17 cellular contexts compared by ENCODE assay signal in the genomic region with DNA sequence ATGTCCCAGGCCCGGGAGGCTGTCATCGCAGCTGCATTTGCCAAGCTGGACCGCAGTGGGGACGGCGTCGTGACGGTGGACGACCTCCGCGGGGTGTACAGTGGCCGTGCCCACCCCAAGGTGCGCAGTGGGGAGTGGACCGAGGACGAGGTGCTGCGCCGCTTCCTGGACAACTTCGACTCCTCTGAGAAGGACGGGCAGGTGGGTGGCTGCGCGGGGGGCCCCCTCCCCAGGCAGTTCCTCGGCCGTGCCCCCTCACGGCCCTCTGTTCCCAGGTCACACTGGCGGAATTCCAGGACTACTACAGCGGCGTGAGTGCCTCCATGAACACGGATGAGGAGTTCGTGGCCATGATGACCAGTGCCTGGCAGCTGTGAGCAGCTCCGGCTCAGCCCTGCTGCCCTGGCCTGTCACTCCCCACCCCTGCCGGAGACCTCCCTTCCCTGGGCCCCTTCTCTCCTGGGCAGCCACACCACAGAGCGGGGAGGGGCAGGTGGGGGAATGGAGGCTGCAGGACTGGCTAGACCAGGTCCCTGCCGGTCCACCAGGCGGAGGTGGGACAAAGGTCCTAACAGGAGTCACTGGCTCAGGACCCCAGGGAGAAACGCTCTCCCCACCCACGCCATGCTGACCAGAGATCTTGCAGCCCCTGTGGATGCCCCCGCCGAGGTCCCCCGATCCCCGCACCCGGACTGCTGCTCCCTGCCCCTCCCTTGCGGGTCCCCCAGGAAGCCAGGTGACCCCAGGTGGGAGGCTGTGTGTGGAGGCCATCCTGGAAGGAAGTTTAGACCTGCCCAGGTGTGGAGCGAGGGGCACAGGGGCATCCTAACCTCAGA. TPM values are rescaled to one million over a fixed set of nuclear protein-coding genes. Genes with fewer than 3 reads are reported as not detected.
A peak's percentile ranks its signal among the peaks of the same experiment; 100 is the strongest.
DNase-seq lines count a peak whose midpoint lies in the region; ATAC-seq and TF ChIP-seq lines count a peak whose summit lies in the region.
"Had no signal": no experiment of that assay in that cellular context is flagged by ENCODE, and none has a peak within 500 bp of the region (broad histone marks: within the 10 kb centered on the region; RNA-seq: fewer than 3 reads in every experiment).

No MANE protein-coding gene starts in this region.

- H3K9me3 ChIP-seq in mucosa of stomach (ENCODE audit: control insufficient read depth, low read length) = no peaks in the 10 kb centered on the region
- H3K9me3 ChIP-seq: BLaER1, SJSA1 had no signal

- H3K27ac ChIP-seq in VCaP = peak overlapping the region; percentile 7; the same call in 1 of the 2 replicates
- H3K27ac ChIP-seq: SJSA1 had no signal

- H3K4me3 ChIP-seq in mucosa of stomach (ENCODE audit: low read length) (peak overlapping the region; percentile 1), lower leg skin (ENCODE audit: low read depth, poor library complexity, severe bottlenecking) (no peak overlapping the region)
- H3K4me3 ChIP-seq: BLaER1, SJSA1 had no signal

- peaks cover 16% of the 10 kb centered on the region for H3K36me3 ChIP-seq in mucosa of stomach (ENCODE audit: control insufficient read depth, insufficient read depth, low read length)

- 82 to 84% methylated on average over 39 of the region's 42 CpGs for WGBS in lower leg skin, 2 donors

- peaks cover 31% of the 10 kb centered on the region for H3K4me1 ChIP-seq in mucosa of stomach (ENCODE audit: control insufficient read depth, insufficient read depth, low read length)

- H3K27me3 ChIP-seq in mucosa of stomach (ENCODE audit: control insufficient read depth, insufficient read depth, low read length) = no peaks in the 10 kb centered on the region
- H3K27me3 ChIP-seq: BLaER1, SJSA1 had no signal

- TF ChIP-seq CTCF in VCaP (conservative IDR thresholded peaks at IDR 0.05) = no peak
- no peak for TF ChIP-seq CTCF in lower leg skin (IDR thresholded peaks at IDR 0.05)

- peak; percentile 31 to 69 for ATAC-seq in left cardiac atrium
- ATAC-seq: activated naive CD8-positive, alpha-beta T cell treated with anti-CD3 and anti-CD28 coated beads, Interleukin-2, amount 50 U/mL, for 24 hours; naive thymus-derived CD4-positive, alpha-beta T cell had no signal

- DNase-seq in left cardiac atrium (no peak), ureter (ENCODE audit: low spot score) (peak; percentile 85), amygdala (lab: John Stamatoyannopoulos, UW) (no peak), lower leg skin (ENCODE audit: low spot score in 2 of 2) (no peak)
- DNase-seq in activated effector memory CD4-positive, alpha-beta T cell treated with Interleukin-2 at 50 U/mL for 16 hours = no peak
- DNase-seq: activated CD4-positive, alpha-beta T cell treated with anti-CD3 and anti-CD28 coated beads, Interleukin-2, amount 50 U/mL, for 1 hour; activated naive CD8-positive, alpha-beta T cell treated with anti-CD3 and anti-CD28 coated beads, Interleukin-2, amount 50 U/mL, for 24 hours; activated T-cell treated with anti-CD3 and anti-CD28 coated beads, Interleukin-2, amount 50 U/mL, for 1 hour; naive thymus-derived CD4-positive, alpha-beta T cell; NCI-H1092 treated with DMSO at 0.1 percent for 48 hours; NK-92 treated with Interleukin-12 subunit alpha and Interleukin-12 subunit beta, amount 100 ng/mL, for 24 hours; stimulated activated CD4-positive, alpha-beta T cell treated with anti-CD3 and anti-CD28 coated beads, Interleukin-1b, Interleukin-23, amount 100 ng/mL, for 48 hours had no signal

- no peak for TF ChIP-seq POLR2A in lower leg skin (IDR thresholded peaks at IDR 0.05)

- intact Hi-C loops in left cardiac atrium (cut with DNase I) (loop anchor here in 1 of 2 donors (5.0 kb wide), 1 partner anchor 37 kb away; no protein-coding TSS in a partner anchor), lower leg skin (cut with DNase I; ENCODE audit: low total_unique reads) (no loop called here)

- H3K9ac ChIP-seq in mucosa of stomach (ENCODE audit: low read length) = peak overlapping the region; percentile 67

RNA-seq across cellular contexts. Expression of a gene that starts 1.1 kb away (rescaled TPM):
- total RNA-seq in left cardiac atrium = 1 to 10 TPM; 6.6 to 6.9 TPM
- 181 TPM for total RNA-seq in ureter
- total RNA-seq in lower leg skin = 10 to 100 TPM in 3 of 4 donors, 1 to 10 TPM in 1; 3.5 to 14.5 (median 11.5) TPM

RNA-seq across cellular contexts. Expression of a gene that starts 10.5 kb away (rescaled TPM):
- total RNA-seq in left cardiac atrium (1 to 10 TPM; 1.9 to 3.3 TPM), ureter (9.6 TPM), lower leg skin (10 to 100 TPM; 10.2 to 15.2 (median 10.8) TPM)

RNA-seq across cellular contexts. Expression of a gene that starts 11.6 kb away (rescaled TPM):
- total RNA-seq in left cardiac atrium (100 to 1,000 TPM; 503 to 537 TPM), ureter (177 TPM), lower leg skin (100 to 1,000 TPM; 123 to 215 (median 163) TPM)

RNA-seq across cellular contexts. Expression of a gene that starts 44.8 kb away (rescaled TPM):
- not detected for total RNA-seq in left cardiac atrium
- total RNA-seq in ureter = not detected
- total RNA-seq in lower leg skin = not detected
- total RNA-seq: H1, SJSA1 had no signal

Comparison
In these comparisons a context has a peak if more than half of its experiments do, and no peak if none do; other contexts are left out.
1. RNA of a gene that starts 1.1 kb away (total RNA-seq): 181 TPM in ureter (single experiment); 3.5 to 14.5 TPM in lower leg skin and 6.6 to 6.9 TPM in left cardiac atrium; every median in the first group is over 10 times any median in the second.